1 cellular context compared by ENCODE assay signal in the genomic region with DNA sequence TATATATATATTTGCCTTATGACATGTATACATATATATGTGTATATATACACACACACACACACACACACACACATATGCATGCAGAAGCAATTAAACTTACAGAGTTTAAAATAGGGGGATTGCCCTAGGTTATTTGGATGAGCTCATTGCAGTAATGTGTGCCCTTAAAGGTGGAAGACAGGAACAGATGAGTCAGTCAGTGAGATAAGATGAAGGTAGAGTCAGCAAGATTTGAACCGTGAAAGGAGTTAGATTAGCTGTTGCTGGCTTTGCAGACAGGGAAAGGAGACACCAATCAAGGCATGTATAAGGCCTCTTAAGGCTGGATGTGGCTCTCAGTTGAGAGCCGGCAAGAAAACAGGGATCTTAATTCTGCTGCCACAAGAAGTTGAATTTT.
TF ChIP-seq lines count a peak whose summit lies in the region.

No MANE protein-coding gene starts in this region.

TF ChIP-seq in GM12878, 131 proteins besides CTCF, POLR2A, EP300 and RAD21 (continued from another document):
- TF ChIP-seq, protein P1, sequence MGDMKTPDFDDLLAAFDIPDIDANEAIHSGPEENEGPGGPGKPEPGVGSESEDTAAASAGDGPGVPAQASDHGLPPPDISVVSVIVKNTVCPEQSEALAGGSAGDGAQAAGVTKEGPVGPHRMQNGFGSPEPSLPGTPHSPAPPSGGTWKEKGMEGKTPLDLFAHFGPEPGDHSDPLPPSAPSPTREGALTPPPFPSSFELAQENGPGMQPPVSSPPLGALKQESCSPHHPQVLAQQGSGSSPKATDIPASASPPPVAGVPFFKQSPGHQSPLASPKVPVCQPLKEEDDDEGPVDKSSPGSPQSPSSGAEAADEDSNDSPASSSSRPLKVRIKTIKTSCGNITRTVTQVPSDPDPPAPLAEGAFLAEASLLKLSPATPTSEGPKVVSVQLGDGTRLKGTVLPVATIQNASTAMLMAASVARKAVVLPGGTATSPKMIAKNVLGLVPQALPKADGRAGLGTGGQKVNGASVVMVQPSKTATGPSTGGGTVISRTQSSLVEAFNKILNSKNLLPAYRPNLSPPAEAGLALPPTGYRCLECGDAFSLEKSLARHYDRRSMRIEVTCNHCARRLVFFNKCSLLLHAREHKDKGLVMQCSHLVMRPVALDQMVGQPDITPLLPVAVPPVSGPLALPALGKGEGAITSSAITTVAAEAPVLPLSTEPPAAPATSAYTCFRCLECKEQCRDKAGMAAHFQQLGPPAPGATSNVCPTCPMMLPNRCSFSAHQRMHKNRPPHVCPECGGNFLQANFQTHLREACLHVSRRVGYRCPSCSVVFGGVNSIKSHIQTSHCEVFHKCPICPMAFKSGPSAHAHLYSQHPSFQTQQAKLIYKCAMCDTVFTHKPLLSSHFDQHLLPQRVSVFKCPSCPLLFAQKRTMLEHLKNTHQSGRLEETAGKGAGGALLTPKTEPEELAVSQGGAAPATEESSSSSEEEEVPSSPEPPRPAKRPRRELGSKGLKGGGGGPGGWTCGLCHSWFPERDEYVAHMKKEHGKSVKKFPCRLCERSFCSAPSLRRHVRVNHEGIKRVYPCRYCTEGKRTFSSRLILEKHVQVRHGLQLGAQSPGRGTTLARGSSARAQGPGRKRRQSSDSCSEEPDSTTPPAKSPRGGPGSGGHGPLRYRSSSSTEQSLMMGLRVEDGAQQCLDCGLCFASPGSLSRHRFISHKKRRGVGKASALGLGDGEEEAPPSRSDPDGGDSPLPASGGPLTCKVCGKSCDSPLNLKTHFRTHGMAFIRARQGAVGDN (IDR thresholded peaks at IDR 0.05) = no peak
- no peak for TF ChIP-seq SUPT20H (IDR thresholded peaks at IDR 0.05; ENCODE audit: borderline replicate concordance, control insufficient read depth, low read depth, low read length)
